In the genomic region with DNA sequence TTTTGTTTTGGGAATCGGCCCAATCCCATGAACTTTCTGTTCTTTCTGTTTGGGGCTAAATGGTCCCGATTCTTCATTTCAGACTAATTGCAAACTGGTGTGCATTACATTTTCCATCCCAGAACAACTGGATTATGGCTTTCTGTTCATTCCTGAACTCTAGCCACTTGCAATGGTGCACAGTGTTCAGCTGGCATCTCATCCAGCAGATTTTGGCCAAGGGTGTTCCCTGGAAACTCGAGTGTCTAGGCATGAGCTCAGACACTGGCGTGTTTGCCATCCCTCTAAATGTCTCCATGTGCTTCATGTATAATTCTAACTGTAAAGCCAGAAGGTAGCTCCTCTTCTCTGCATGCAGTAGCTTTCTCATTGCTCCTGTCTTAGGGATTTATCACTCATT, we compare ENCODE assay signal across 17 cellular contexts.
"Had no signal": no experiment of that assay in that cellular context is flagged by ENCODE, and none has a peak within 500 bp of the region (broad histone marks: within the 10 kb centered on the region; RNA-seq: fewer than 3 reads in every experiment).

No MANE protein-coding gene starts in this region.

- H3K4me2 ChIP-seq: neural progenitor cell had no signal

- H3K36me3 ChIP-seq: heart right ventricle, neural progenitor cell, tibial nerve had no signal

- H3K36me3 Mint-ChIP-seq: activated CD4-positive, alpha-beta memory T cell treated with anti-CD3 and anti-CD28 coated beads for 36 hours; mesothelial cell of epicardium; naive thymus-derived CD8-positive, alpha-beta T cell; neural progenitor cell had no signal

- H3K27me3 ChIP-seq: body of pancreas, heart right ventricle, neural progenitor cell, tibial nerve had no signal

- DNase-seq: activated CD4-positive, alpha-beta memory T cell treated with anti-CD3 and anti-CD28 coated beads for 36 hours; activated CD4-positive, alpha-beta T cell treated with anti-CD3 and anti-CD28 coated beads for 48 hours; activated gamma-delta T cell; activated naive CD4-positive, alpha-beta T cell treated with anti-CD3 and anti-CD28 coated beads, Interleukin-2, amount 50 U/mL, for 16 hours; activated naive CD8-positive, alpha-beta T cell treated with anti-CD3 and anti-CD28 coated beads, Interleukin-2, amount 50 U/mL, for 24 hours; body of pancreas; effector CD8-positive, alpha-beta T cell; heart right ventricle; naive thymus-derived CD8-positive, alpha-beta T cell; retina; stimulated activated CD4-positive, alpha-beta T cell treated with anti-CD3 and anti-CD28 coated beads, Interleukin-12 subunit alpha, Interleukin-12 subunit beta, amount 100 ng/mL, for 4 hours; substantia nigra had no signal

- H3K9me3 Mint-ChIP-seq: activated CD4-positive, alpha-beta memory T cell treated with anti-CD3 and anti-CD28 coated beads for 36 hours; activated naive CD8-positive, alpha-beta T cell treated with anti-CD3 and anti-CD28 coated beads, Interleukin-2, amount 50 U/mL, for 24 hours; naive thymus-derived CD8-positive, alpha-beta T cell; stimulated activated naive CD8-positive, alpha-beta T cell treated with anti-CD3 and anti-CD28 coated beads, Interleukin-15, Interleukin-2, amounts not matched to agents 100 ng/mL and 50 ng/mL, for 24 hours had no signal

- H3K27ac ChIP-seq: neural progenitor cell, tibial nerve had no signal

- H3K4me3 Mint-ChIP-seq: activated CD4-positive, alpha-beta memory T cell treated with anti-CD3 and anti-CD28 coated beads for 36 hours; activated naive CD8-positive, alpha-beta T cell treated with anti-CD3 and anti-CD28 coated beads, Interleukin-2, amount 50 U/mL, for 24 hours; mesothelial cell of epicardium; naive thymus-derived CD8-positive, alpha-beta T cell; neural progenitor cell; stimulated activated naive CD8-positive, alpha-beta T cell treated with anti-CD3 and anti-CD28 coated beads, Interleukin-15, Interleukin-2, amounts not matched to agents 100 ng/mL and 50 ng/mL, for 24 hours had no signal

- H3K4me1 Mint-ChIP-seq: activated naive CD8-positive, alpha-beta T cell treated with anti-CD3 and anti-CD28 coated beads, Interleukin-2, amount 50 U/mL, for 24 hours had no signal

- H3K27ac Mint-ChIP-seq: activated CD4-positive, alpha-beta memory T cell treated with anti-CD3 and anti-CD28 coated beads for 36 hours; activated naive CD8-positive, alpha-beta T cell treated with anti-CD3 and anti-CD28 coated beads, Interleukin-2, amount 50 U/mL, for 24 hours; mesothelial cell of epicardium; naive thymus-derived CD8-positive, alpha-beta T cell; neural progenitor cell; stimulated activated naive CD8-positive, alpha-beta T cell treated with anti-CD3 and anti-CD28 coated beads, Interleukin-15, Interleukin-2, amounts not matched to agents 100 ng/mL and 50 ng/mL, for 24 hours had no signal

- H3K9ac ChIP-seq: neural progenitor cell had no signal

- H3K27me3 Mint-ChIP-seq: stimulated activated naive CD8-positive, alpha-beta T cell treated with anti-CD3 and anti-CD28 coated beads, Interleukin-15, Interleukin-2, amounts not matched to agents 100 ng/mL and 50 ng/mL, for 24 hours had no signal

- H3K4me3 ChIP-seq: body of pancreas, heart right ventricle, lung, neural progenitor cell, tibial nerve had no signal

- H3K9me3 ChIP-seq: body of pancreas, heart right ventricle, tibial nerve had no signal

- H2AFZ ChIP-seq: neural progenitor cell had no signal
